Comparison of ENCODE assay signal across 28 cellular contexts in genomic region chr1:20112279-20113000, GRCh38. TPM values are rescaled to one million over a fixed set of nuclear protein-coding genes. Genes with fewer than 3 reads are reported as not detected.
DNase-seq lines count a peak whose midpoint lies in the region; ATAC-seq, FAIRE-seq and TF ChIP-seq lines count a peak whose summit lies in the region.
"Had no signal": no experiment of that assay in that cellular context is flagged by ENCODE, and none has a peak within 500 bp of the region (broad histone marks: within the 10 kb centered on the region; RNA-seq: fewer than 3 reads in every experiment).

No MANE protein-coding gene starts in this region.

- H2AFZ ChIP-seq in HepG2 (ENCODE audit: low read length): no peak overlapping the region
- H2AFZ ChIP-seq: GM23338 had no signal

- 11% methylated on average over 3 of the region's 3 CpGs for WGBS in HepG2 (ENCODE audit: low lambda C conversion rate)

- ATAC-seq in activated CD4-positive, CD25-positive, alpha-beta regulatory T cell treated with anti-CD3 and anti-CD28 coated beads, Interleukin-2, amount 50 U/mL, for 24 hours: no peak
- no peak for ATAC-seq in HepG2
- ATAC-seq: GM23338, lower lobe of right lung, psoas muscle had no signal

- no peak for TF ChIP-seq POLR2A in HepG2 (IDR thresholded peaks at IDR 0.05; ENCODE audit: insufficient read depth in 1 of 2, low read depth in 2 of 2, low read length in 2 of 2)

- in situ Hi-C loops in HepG2 (cut with HindIII; ENCODE audit: extremely low pct_ligation_motif_present, low pct_unique_long_range_greater_than_20kb): no loop called here

- no peak overlapping the region for H3K9ac ChIP-seq in HepG2 (ENCODE audit: insufficient read depth, low read depth, low read length)

- H3K27me3 ChIP-seq in HepG2 (ENCODE audit: control insufficient read depth in 1 of 2, insufficient read depth in 2 of 2, low read length in 2 of 2) (peaks cover 0 to 3% of the 10 kb centered on the region in 2 experiments; a peak in 3 of 5 replicates), left ventricle myocardium inferior (ENCODE audit: low read depth) (peaks cover 61% of the 10 kb centered on the region)

- H3K79me2 ChIP-seq in HepG2 (ENCODE audit: insufficient read depth, low read length): no peaks in the 10 kb centered on the region

- TF ChIP-seq EP300 in HepG2 (IDR thresholded peaks at IDR 0.05; ENCODE audit: low read depth in 2 of 2, low read length in 2 of 2) (no peak), HepG2 (CRISPR knock-in tag; IDR thresholded peaks at IDR 0.05; ENCODE audit: borderline replicate concordance) (no peak)

- FAIRE-seq in HepG2 (lab: Jason Lieb, UNC): no peak
- no peak for FAIRE-seq in urothelium cell line (lab: Jason Lieb, UNC)
- FAIRE-seq: A204.1 had no signal

- CTCF ChIA-PET in HepG2 (lab: Yijun Ruan, JAX; ENCODE audit: low intra/inter-chr PET ratio, low total read pairs) (no interaction called here), HEK293T (lab: Yijun Ruan, JAX) (no interaction called here)

- peak; percentile 1 for DNase-seq in activated CD4-positive, CD25-positive, alpha-beta regulatory T cell treated with anti-CD3 and anti-CD28 coated beads, Interleukin-2, amount 50 U/mL, for 72 hours
- DNase-seq in RKO (ENCODE audit: low spot score): peak; percentile 19
- DNase-seq in HepG2 (ENCODE audit: low spot score): peak; percentile 20
- DNase-seq in urothelium cell line (ENCODE audit: low spot score): peak; percentile 52
- DNase-seq in HEK293T (ENCODE audit: extremely low spot score): no peak
- no peak for DNase-seq in SKM-1 treated with dmso at 0.1 percent for 144 hours (lab: John Stamatoyannopoulos, UW; ENCODE audit: unreplicated experiment)
- no peak for DNase-seq in left ventricle myocardium inferior
- DNase-seq: activated B cell treated with CpG ODN at 0.5 μM for 24 hours; activated CD8-positive, alpha-beta memory T cell treated with anti-CD3 and anti-CD28 coated beads for 24 hours; activated naive CD4-positive, alpha-beta T cell treated with anti-CD3 and anti-CD28 coated beads, Interleukin-2, amount 50 U/mL, for 16 hours; activated T-cell treated with anti-CD3 and anti-CD28 coated beads, Interleukin-2, amount 50 U/mL, for 48 hours; anterior cingulate cortex; caudate nucleus; dermis blood vessel endothelial cell; DND-41; foreskin fibroblast; immature natural killer cell; lower lobe of right lung; NCI-H526; psoas muscle; stimulated activated CD4-positive, alpha-beta T cell treated with anti-CD3 and anti-CD28 coated beads, Interleukin-4, amount 100 ng/mL, for 1 hour; stimulated activated naive CD4-positive, alpha-beta T cell treated with Interleukin-2 at 50 U/mL for 16 hours; T1000 had no signal

- no peaks in the 10 kb centered on the region for H4K20me1 ChIP-seq in HepG2 (ENCODE audit: insufficient read depth, low read length)

- BruUV-seq in HepG2 (replicated peaks; lab: Mats Ljungman, UMichigan): no TSS peak

- no peak overlapping the region for H3K27ac ChIP-seq in HepG2 (ENCODE audit: extremely low read length, insufficient read depth, low read length)
- H3K27ac ChIP-seq in left ventricle myocardium inferior (replicated peaks): no peak overlapping the region
- H3K27ac ChIP-seq: lower lobe of right lung, neutrophil, psoas muscle had no signal

- H3K4me1 ChIP-seq in HepG2 (ENCODE audit: insufficient read depth, low read length): peaks cover 4% of the 10 kb centered on the region; the same call in 1 of the 2 replicates
- peaks cover 6% of the 10 kb centered on the region for H3K4me1 ChIP-seq in left ventricle myocardium inferior
- H3K4me1 ChIP-seq: psoas muscle had no signal

- no peak overlapping the region for H3K4me2 ChIP-seq in HepG2 (ENCODE audit: low read depth, low read length)
- H3K4me2 ChIP-seq: GM23338 had no signal

- intact Hi-C loops in HepG2 (cut with micrococcal nuclease; ENCODE audit: unreplicated experiment): no loop called here
- intact Hi-C loops in left ventricle myocardium inferior (cut with micrococcal nuclease): no loop called here

- no peak for TF ChIP-seq RAD21 in HepG2 (CRISPR knock-in tag; IDR thresholded peaks at IDR 0.05)

- TF ChIP-seq CTCF in HepG2 (CRISPR knock-in tag; IDR thresholded peaks at IDR 0.05): no peak
- TF ChIP-seq CTCF in left ventricle myocardium inferior (IDR thresholded peaks at IDR 0.05; ENCODE audit: borderline replicate concordance): no peak

- H3K9me3 ChIP-seq in HepG2 (ENCODE audit: low read length): no peaks in the 10 kb centered on the region
- no peaks in the 10 kb centered on the region for H3K9me3 ChIP-seq in left ventricle myocardium inferior (replicated peaks)
- H3K9me3 ChIP-seq: lower lobe of right lung, neutrophil, psoas muscle had no signal

- POLR2A ChIA-PET in HepG2 (lab: Yijun Ruan, JAX): no interaction called here
- POLR2A ChIA-PET in HEK293T (lab: Yijun Ruan, JAX): no interaction called here

- H3K36me3 ChIP-seq in HepG2 (replicated peaks in 1 of 2; ENCODE audit: control insufficient read depth in 1 of 2, insufficient read depth in 2 of 2, low read length in 2 of 2) (no peaks in the 10 kb centered on the region), left ventricle myocardium inferior (no peaks in the 10 kb centered on the region)
- H3K36me3 ChIP-seq: lower lobe of right lung, neutrophil had no signal

- H3K4me3 ChIP-seq in HepG2 (replicated peaks in 1 of 3; ENCODE audit: insufficient read depth in 1 of 3, low read depth in 2 of 3, low read length in 3 of 3) (no peak overlapping the region), left ventricle myocardium inferior (no peak overlapping the region)
- H3K4me3 ChIP-seq: GM23338, lower lobe of right lung, psoas muscle had no signal

RNA-seq across cellular contexts. Expression of gene PLA2G2D, which starts 6.9 kb away (rescaled TPM):
- total RNA-seq in HepG2 (2016; rRNA removed; fragmentation: Illumina TruSeq; extraction: Trizol): not detected in 2 replicates
- not detected in 2 replicates for total RNA-seq in HepG2 (2016; cell fraction: cytosol; rRNA removed; fragmentation: Illumina TruSeq; extraction: Trizol; ENCODE audit: low read depth)
- not detected in 2 replicates for total RNA-seq in HepG2 (2016; cell fraction: insoluble cytoplasmic fraction; rRNA removed; fragmentation: Illumina TruSeq; extraction: Trizol)
- total RNA-seq in HepG2 (2016; cell fraction: membrane; rRNA removed; fragmentation: Illumina TruSeq; extraction: Trizol): not detected in 2 replicates
- total RNA-seq in HepG2 (2016; cell fraction: nucleus; rRNA removed; fragmentation: Illumina TruSeq; extraction: Trizol): not detected in 2 replicates
- not detected in 2 replicates for polyA plus RNA-seq in HepG2 (2011; rRNA removed)
- polyA plus RNA-seq in HepG2 (2011; cell fraction: cytosol; rRNA removed): not detected in 2 replicates
- polyA plus RNA-seq in HepG2 (2011; cell fraction: nucleus; rRNA removed): not detected in 2 replicates
- not detected in 2 replicates for polyA plus RNA-seq in HepG2 (2012)
- not detected in 2 replicates for polyA plus RNA-seq in HepG2 (2016; cell fraction: cytosol; fragmentation: Illumina TruSeq; extraction: Trizol; ENCODE audit: low read depth)
- polyA plus RNA-seq in HepG2 (2016; cell fraction: insoluble cytoplasmic fraction; fragmentation: Illumina TruSeq; extraction: Trizol; ENCODE audit: low read depth): not detected in 2 replicates
- not detected in 2 replicates for polyA plus RNA-seq in HepG2 (2016; cell fraction: membrane; fragmentation: Illumina TruSeq; extraction: Trizol; ENCODE audit: low read depth)
- not detected in 2 replicates for polyA plus RNA-seq in HepG2 (2016; cell fraction: nucleus; fragmentation: Illumina TruSeq; extraction: Trizol; ENCODE audit: insufficient read depth, low read depth)
- not detected in 2 replicates for polyA minus RNA-seq in HepG2 (2011; rRNA and poly(A)+ RNA removed; ENCODE audit: low replicate concordance)
- not detected in 2 replicates for polyA minus RNA-seq in HepG2 (2011; cell fraction: cytosol; rRNA and poly(A)+ RNA removed)
- not detected in 2 replicates for polyA minus RNA-seq in HepG2 (2011; cell fraction: nucleus; rRNA and poly(A)+ RNA removed)
- not detected for total RNA-seq in left ventricle myocardium inferior
- total RNA-seq: dermis blood vessel endothelial cell, GM23338, psoas muscle had no signal
- polyA plus RNA-seq: BJ, GM23338, immature natural killer cell, psoas muscle had no signal

RNA-seq across cellular contexts. Expression of gene PLA2G2F, which starts 26.7 kb away (rescaled TPM):
- total RNA-seq in HepG2 (2016; rRNA removed; fragmentation: Illumina TruSeq; extraction: Trizol): not detected in 2 replicates
- total RNA-seq in HepG2 (2016; cell fraction: cytosol; rRNA removed; fragmentation: Illumina TruSeq; extraction: Trizol; ENCODE audit: low read depth): not detected in 2 replicates
- total RNA-seq in HepG2 (2016; cell fraction: insoluble cytoplasmic fraction; rRNA removed; fragmentation: Illumina TruSeq; extraction: Trizol): not detected in 2 replicates
- not detected in 2 replicates for total RNA-seq in HepG2 (2016; cell fraction: membrane; rRNA removed; fragmentation: Illumina TruSeq; extraction: Trizol)
- not detected in 2 replicates for total RNA-seq in HepG2 (2016; cell fraction: nucleus; rRNA removed; fragmentation: Illumina TruSeq; extraction: Trizol)
- polyA plus RNA-seq in HepG2 (2011; rRNA removed): not detected in 2 replicates
- polyA plus RNA-seq in HepG2 (2011; cell fraction: cytosol; rRNA removed): not detected in 2 replicates
- polyA plus RNA-seq in HepG2 (2011; cell fraction: nucleus; rRNA removed): 0.06 TPM in 1 of 2 replicates, not detected in the other
- polyA plus RNA-seq in HepG2 (2012): not detected in 2 replicates
- not detected in 2 replicates for polyA plus RNA-seq in HepG2 (2016; cell fraction: cytosol; fragmentation: Illumina TruSeq; extraction: Trizol; ENCODE audit: low read depth)
- polyA plus RNA-seq in HepG2 (2016; cell fraction: insoluble cytoplasmic fraction; fragmentation: Illumina TruSeq; extraction: Trizol; ENCODE audit: low read depth): not detected in 2 replicates
- not detected in 2 replicates for polyA plus RNA-seq in HepG2 (2016; cell fraction: membrane; fragmentation: Illumina TruSeq; extraction: Trizol; ENCODE audit: low read depth)
- not detected in 2 replicates for polyA plus RNA-seq in HepG2 (2016; cell fraction: nucleus; fragmentation: Illumina TruSeq; extraction: Trizol; ENCODE audit: insufficient read depth, low read depth)
- polyA minus RNA-seq in HepG2 (2011; rRNA and poly(A)+ RNA removed; ENCODE audit: low replicate concordance): not detected in 2 replicates
- polyA minus RNA-seq in HepG2 (2011; cell fraction: cytosol; rRNA and poly(A)+ RNA removed): not detected in 2 replicates
- polyA minus RNA-seq in HepG2 (2011; cell fraction: nucleus; rRNA and poly(A)+ RNA removed): not detected in 2 replicates
- total RNA-seq in left ventricle myocardium inferior: not detected
- total RNA-seq: activated B cell treated with CpG ODN at 0.5 μM for 24 hours, dermis blood vessel endothelial cell, GM23338, lower lobe of right lung, psoas muscle had no signal
- polyA plus RNA-seq: BJ, GM23338, immature natural killer cell had no signal

RNA-seq across cellular contexts. Expression of gene PLA2G5, which starts 42.4 kb away (rescaled TPM):
- not detected in 2 replicates for total RNA-seq in HepG2 (2016; rRNA removed; fragmentation: Illumina TruSeq; extraction: Trizol)
- total RNA-seq in HepG2 (2016; cell fraction: cytosol; rRNA removed; fragmentation: Illumina TruSeq; extraction: Trizol; ENCODE audit: low read depth): not detected in 2 replicates
- total RNA-seq in HepG2 (2016; cell fraction: insoluble cytoplasmic fraction; rRNA removed; fragmentation: Illumina TruSeq; extraction: Trizol): not detected in 2 replicates
- not detected in 2 replicates for total RNA-seq in HepG2 (2016; cell fraction: membrane; rRNA removed; fragmentation: Illumina TruSeq; extraction: Trizol)
- total RNA-seq in HepG2 (2016; cell fraction: nucleus; rRNA removed; fragmentation: Illumina TruSeq; extraction: Trizol): not detected in 2 replicates
- polyA plus RNA-seq in HepG2 (2011; rRNA removed): not detected in 2 replicates
- polyA plus RNA-seq in HepG2 (2011; cell fraction: cytosol; rRNA removed): 0.06 TPM in 1 of 2 replicates, not detected in the other
- not detected in 2 replicates for polyA plus RNA-seq in HepG2 (2011; cell fraction: nucleus; rRNA removed)
- polyA plus RNA-seq in HepG2 (2012): not detected in 2 replicates
- not detected in 2 replicates for polyA plus RNA-seq in HepG2 (2016; cell fraction: cytosol; fragmentation: Illumina TruSeq; extraction: Trizol; ENCODE audit: low read depth)
- polyA plus RNA-seq in HepG2 (2016; cell fraction: insoluble cytoplasmic fraction; fragmentation: Illumina TruSeq; extraction: Trizol; ENCODE audit: low read depth): not detected in 2 replicates
- polyA plus RNA-seq in HepG2 (2016; cell fraction: membrane; fragmentation: Illumina TruSeq; extraction: Trizol; ENCODE audit: low read depth): not detected in 2 replicates
- not detected in 2 replicates for polyA plus RNA-seq in HepG2 (2016; cell fraction: nucleus; fragmentation: Illumina TruSeq; extraction: Trizol; ENCODE audit: insufficient read depth, low read depth)
- not detected in 2 replicates for polyA minus RNA-seq in HepG2 (2011; rRNA and poly(A)+ RNA removed; ENCODE audit: low replicate concordance)
- polyA minus RNA-seq in HepG2 (2011; cell fraction: cytosol; rRNA and poly(A)+ RNA removed): not detected in 2 replicates
- not detected in 2 replicates for polyA minus RNA-seq in HepG2 (2011; cell fraction: nucleus; rRNA and poly(A)+ RNA removed)
- 51.4 TPM for total RNA-seq in left ventricle myocardium inferior
- total RNA-seq: activated B cell treated with CpG ODN at 0.5 μM for 24 hours, dermis blood vessel endothelial cell, GM23338 had no signal
- polyA plus RNA-seq: BJ, GM23338, immature natural killer cell had no signal

Comparison
In these comparisons a context has a peak if more than half of its experiments do, and no peak if none do; other contexts are left out.
1. DNase-seq: peak in activated CD4-positive, CD25-positive, alpha-beta regulatory T cell treated with anti-CD3 and anti-CD28 coated beads, Interleukin-2, amount 50 U/mL, for 72 hours (single experiment), RKO (single experiment), HepG2 (single experiment) and urothelium cell line (single experiment); none in HEK293T (single experiment), SKM-1 treated with dmso at 0.1 percent for 144 hours (single experiment) and left ventricle myocardium inferior (single experiment).
2. RNA of gene PLA2G5, which starts 42.4 kb away (total RNA-seq): 51.4 TPM in left ventricle myocardium inferior (single experiment); not detected in HepG2; every median in the first group is over 10 times any median in the second.